In genomic region chr6:106114492-106114891, GRCh38 we compare ENCODE assay signal across 8 cellular contexts. TPM values are rescaled to one million over a fixed set of nuclear protein-coding genes. Genes with fewer than 3 reads are reported as not detected.
DNase-seq lines count a peak whose midpoint lies in the region; ATAC-seq and TF ChIP-seq lines count a peak whose summit lies in the region.

No MANE protein-coding gene starts in this region.

- DNase-seq in T-helper 17 cell: peak in 1 of 3 donors; percentile 20
- no peak for DNase-seq in mucosa of gallbladder (ENCODE audit: low spot score)
- no peak for DNase-seq in suprapubic skin (ENCODE audit: low spot score in 2 of 2)
- DNase-seq in NOMO-1 (lab: John Stamatoyannopoulos, UW; ENCODE audit: unreplicated experiment in 2 of 2): no peak
- no peak for DNase-seq in ecto neural progenitor cell (ENCODE audit: low spot score)

- H3K27ac Mint-ChIP-seq in T-helper 17 cell (peak overlapping the region; percentile 93), nephron (peak overlapping the region in 2 of 3 experiments; percentile 73 to 75)

- no peak for TF ChIP-seq CTCF in nephron (IDR thresholded peaks at IDR 0.05; ENCODE audit: unreplicated experiment in 3 of 3)
- TF ChIP-seq CTCF in suprapubic skin (IDR thresholded peaks at IDR 0.05): no peak

- no peaks in the 10 kb centered on the region for H3K36me3 Mint-ChIP-seq in T-helper 17 cell (ENCODE audit: low read depth)
- H3K36me3 Mint-ChIP-seq in nephron (ENCODE audit: low read depth): no peaks in the 10 kb centered on the region

- no peaks in the 10 kb centered on the region for H3K9me3 ChIP-seq in T-helper 17 cell (ENCODE audit: control insufficient read depth, low read length, poor library complexity, severe bottlenecking)
- H3K9me3 ChIP-seq in suprapubic skin: no peaks in the 10 kb centered on the region

- no peaks in the 10 kb centered on the region for H3K9me3 Mint-ChIP-seq in nephron

- TF ChIP-seq POLR2A in suprapubic skin (IDR thresholded peaks at IDR 0.05): no peak

- ATAC-seq in GM18867 (IDR thresholded peaks at IDR 0.05; ENCODE audit: unreplicated experiment) (peak; percentile 80), HG02623 (IDR thresholded peaks at IDR 0.05; ENCODE audit: unreplicated experiment) (peak; percentile 89), T-helper 17 cell (peak; percentile 27)

- H3K4me3 ChIP-seq in suprapubic skin: no peak overlapping the region

- H3K4me1 ChIP-seq in suprapubic skin: peaks cover 11% of the 10 kb centered on the region

- no peaks in the 10 kb centered on the region for H3K36me3 ChIP-seq in suprapubic skin

- H3K27me3 Mint-ChIP-seq in T-helper 17 cell (no peaks in the 10 kb centered on the region), nephron (ENCODE audit: low read depth) (peaks cover 8% of the 10 kb centered on the region)

- peak overlapping the region; percentile 82 for H3K4me3 Mint-ChIP-seq in T-helper 17 cell
- no peak overlapping the region for H3K4me3 Mint-ChIP-seq in nephron

- H3K27me3 ChIP-seq in suprapubic skin: no peaks in the 10 kb centered on the region

- H3K4me1 Mint-ChIP-seq in T-helper 17 cell (peaks cover 60% of the 10 kb centered on the region), nephron (peaks cover 26% of the 10 kb centered on the region)

- H3K27ac ChIP-seq in suprapubic skin: no peak overlapping the region

- no peak for TF ChIP-seq EP300 in suprapubic skin (IDR thresholded peaks at IDR 0.05)

- 87% methylated on average over 9 of the region's 9 CpGs for WGBS in suprapubic skin

RNA-seq across cellular contexts. Expression of gene PRDM1, which starts 28.4 kb away (rescaled TPM):
- 100 to 1,000 TPM; 122 to 141 TPM for total RNA-seq in T-helper 17 cell
- total RNA-seq in mucosa of gallbladder: 16.9 TPM
- total RNA-seq in suprapubic skin: 10 to 100 TPM; 10.9 to 47.7 (median 27.8) TPM

Comparison
In these comparisons a context has a peak if more than half of its experiments do, and no peak if none do; other contexts are left out.
1. ATAC-seq: peak in every context shown above with its lines; median percentile 89 in HG02623; 80 in GM18867; 27 in T-helper 17 cell.